In genomic region chr14:59776468-59776867, GRCh38 we compare ENCODE assay signal across 30 cellular contexts.
"Had no signal": no experiment of that assay in that cellular context is flagged by ENCODE, and none has a peak within 500 bp of the region (broad histone marks: within the 10 kb centered on the region; RNA-seq: fewer than 3 reads in every experiment).

No MANE protein-coding gene starts in this region.

- H3K4me3 ChIP-seq: SJCRH30, SK-N-MC had no signal

- H3K9me3 Mint-ChIP-seq: activated CD4-positive, alpha-beta T cell treated with anti-CD3 and anti-CD28 coated beads, Interleukin-2, amount 10 ng/mL, durations not matched to agents 7 days and 5 days; activated naive CD4-positive, alpha-beta T cell treated with anti-CD3 and anti-CD28 coated beads, Interleukin-2, amount 10 ng/mL, durations not matched to agents 7 days and 5 days; activated naive CD8-positive, alpha-beta T cell treated with anti-CD3 and anti-CD28 coated beads, Interleukin-2, amount 50 U/mL, for 24 hours; brain; T-helper 1 cell treated with Interleukin-12 subunit alpha and Interleukin-12 subunit beta and Interleukin-4 antibody, amounts not matched to agents 30 μg/mL and 1 μg/mL, for 36 hours; T-helper 2 cell treated with Interferon-gamma antibody and Interleukin-4, amounts not matched to agents 5 μg/mL and 100 μg/mL, for 36 hours had no signal

- H3K36me3 ChIP-seq: SJCRH30 had no signal

- H3K27me3 Mint-ChIP-seq: activated CD4-positive, alpha-beta T cell treated with anti-CD3 and anti-CD28 coated beads, Interleukin-2, amount 10 ng/mL, durations not matched to agents 7 days and 5 days; activated naive CD4-positive, alpha-beta T cell treated with anti-CD3 and anti-CD28 coated beads, Interleukin-2, amount 10 ng/mL, durations not matched to agents 7 days and 5 days had no signal

- ATAC-seq: activated CD4-positive, alpha-beta T cell treated with anti-CD3 and anti-CD28 coated beads for 36 hours; activated CD4-positive, CD25-positive, alpha-beta regulatory T cell treated with anti-CD3 and anti-CD28 coated beads, Interleukin-2, amount 50 U/mL, for 24 hours; activated naive CD8-positive, alpha-beta T cell treated with anti-CD3 and anti-CD28 coated beads, Interleukin-2, amount 50 U/mL, for 24 hours; Panc1 had no signal

- H3K27ac ChIP-seq: SJCRH30, SK-N-MC had no signal

- H3K36me3 Mint-ChIP-seq: activated naive CD4-positive, alpha-beta T cell treated with anti-CD3 and anti-CD28 coated beads, Interleukin-2, amount 10 ng/mL, durations not matched to agents 7 days and 5 days; activated naive CD8-positive, alpha-beta T cell; brain had no signal

- H3K9me3 ChIP-seq: SJCRH30 had no signal

- DNase-seq: activated CD4-positive, alpha-beta T cell treated with anti-CD3 and anti-CD28 coated beads for 36 hours; activated CD4-positive, alpha-beta T cell treated with anti-CD3 and anti-CD28 coated beads, Interleukin-2, amount 10 ng/mL, durations not matched to agents 7 days and 5 days; activated CD4-positive, alpha-beta T cell treated with anti-CD3 and anti-CD28 coated beads, Interleukin-2, amount 50 U/mL, for 48 hours; activated CD8-positive, alpha-beta memory T cell treated with anti-CD3 and anti-CD28 coated beads, Interleukin-2, amount 50 U/mL, for 4 hours; activated effector memory CD4-positive, alpha-beta T cell treated with Interleukin-2 at 50 U/mL for 16 hours; activated naive CD4-positive, alpha-beta T cell treated with anti-CD3 and anti-CD28 coated beads, Interleukin-2, amount 10 ng/mL, durations not matched to agents 7 days and 5 days; activated naive CD8-positive, alpha-beta T cell treated with anti-CD3 and anti-CD28 coated beads, Interleukin-2, amount 50 U/mL, for 24 hours; activated T-cell treated with anti-CD3 and anti-CD28 coated beads, Interleukin-2, amount 50 U/mL, for 48 hours; anterior cingulate cortex; caudate nucleus; cerebellar nuclear complex; NCI-H1092; NCI-H1436 treated with DMSO at 0.1 percent for 48 hours; NCI-H1694 treated with DMSO at 0.1 percent for 48 hours; NCI-H2029 treated with DMSO at 0.1 percent for 48 hours; NCI-H2107; NCI-H2171; NCI-H510A; NCI-H526; NCI-H748 treated with DMSO at 0.1 percent for 48 hours; NK-92 treated with Interleukin-12 subunit alpha and Interleukin-12 subunit beta, amount 100 ng/mL, for 24 hours; SHP77; SJCRH30 had no signal

- H3K27me3 ChIP-seq: SJCRH30 had no signal

- H3K4me3 Mint-ChIP-seq: activated CD4-positive, alpha-beta T cell treated with anti-CD3 and anti-CD28 coated beads for 36 hours; activated CD4-positive, alpha-beta T cell treated with anti-CD3 and anti-CD28 coated beads, Interleukin-2, amount 10 ng/mL, durations not matched to agents 7 days and 5 days; activated naive CD4-positive, alpha-beta T cell treated with anti-CD3 and anti-CD28 coated beads, Interleukin-2, amount 10 ng/mL, durations not matched to agents 7 days and 5 days; activated naive CD8-positive, alpha-beta T cell; activated naive CD8-positive, alpha-beta T cell treated with anti-CD3 and anti-CD28 coated beads, Interleukin-2, amount 50 U/mL, for 24 hours; brain; T-helper 1 cell treated with Interleukin-12 subunit alpha and Interleukin-12 subunit beta and Interleukin-4 antibody, amounts not matched to agents 30 μg/mL and 1 μg/mL, for 36 hours; T-helper 2 cell treated with Interferon-gamma antibody and Interleukin-4, amounts not matched to agents 5 μg/mL and 100 μg/mL, for 36 hours had no signal

- H3K27ac Mint-ChIP-seq: activated CD4-positive, alpha-beta T cell treated with anti-CD3 and anti-CD28 coated beads for 36 hours; activated CD4-positive, alpha-beta T cell treated with anti-CD3 and anti-CD28 coated beads, Interleukin-2, amount 10 ng/mL, durations not matched to agents 7 days and 5 days; activated naive CD4-positive, alpha-beta T cell treated with anti-CD3 and anti-CD28 coated beads, Interleukin-2, amount 10 ng/mL, durations not matched to agents 7 days and 5 days; activated naive CD8-positive, alpha-beta T cell; activated naive CD8-positive, alpha-beta T cell treated with anti-CD3 and anti-CD28 coated beads, Interleukin-2, amount 50 U/mL, for 24 hours; brain; T-helper 1 cell treated with Interleukin-12 subunit alpha and Interleukin-12 subunit beta and Interleukin-4 antibody, amounts not matched to agents 30 μg/mL and 1 μg/mL, for 36 hours; T-helper 2 cell treated with Interferon-gamma antibody and Interleukin-4, amounts not matched to agents 5 μg/mL and 100 μg/mL, for 36 hours had no signal

- H3K4me1 Mint-ChIP-seq: activated CD4-positive, alpha-beta T cell treated with anti-CD3 and anti-CD28 coated beads for 36 hours; activated CD4-positive, alpha-beta T cell treated with anti-CD3 and anti-CD28 coated beads, Interleukin-2, amount 10 ng/mL, durations not matched to agents 7 days and 5 days; activated naive CD4-positive, alpha-beta T cell treated with anti-CD3 and anti-CD28 coated beads, Interleukin-2, amount 10 ng/mL, durations not matched to agents 7 days and 5 days; activated naive CD8-positive, alpha-beta T cell treated with anti-CD3 and anti-CD28 coated beads, Interleukin-2, amount 50 U/mL, for 24 hours had no signal
